Comparison of ENCODE assay signal across 9 cellular contexts in the genomic region with DNA sequence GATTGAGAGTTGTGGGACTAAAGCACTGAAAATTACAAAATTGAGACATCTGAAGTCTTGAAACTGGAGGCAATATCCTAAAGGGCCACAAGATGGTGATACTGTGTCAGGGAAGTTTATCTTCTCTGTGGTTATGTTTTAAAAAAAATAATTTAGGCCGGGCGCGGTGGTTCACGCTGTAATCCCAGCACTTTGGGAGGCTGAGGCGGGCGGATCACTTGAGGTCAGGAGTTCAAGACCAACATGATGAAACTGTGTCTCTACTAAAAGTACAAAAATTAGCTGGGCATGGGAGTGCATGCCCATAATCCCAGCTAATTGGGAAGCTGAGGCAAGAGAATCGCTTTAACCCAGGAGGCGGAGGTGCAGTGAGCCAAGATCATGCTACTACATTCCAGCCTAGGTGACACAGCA. TPM values are rescaled to one million over a fixed set of nuclear protein-coding genes. Genes with fewer than 3 reads are reported as not detected.
DNase-seq lines count a peak whose midpoint lies in the region; ATAC-seq and TF ChIP-seq lines count a peak whose summit lies in the region.
"Had no signal": no experiment of that assay in that cellular context is flagged by ENCODE, and none has a peak within 500 bp of the region (broad histone marks: within the 10 kb centered on the region; RNA-seq: fewer than 3 reads in every experiment).

No MANE protein-coding gene starts in this region.

- H3K9me3 ChIP-seq in mammary epithelial cell (replicated peaks; ENCODE audit: insufficient read depth, low read length), result no peaks in the 10 kb centered on the region

- no peaks in the 10 kb centered on the region for H3K79me2 ChIP-seq in mammary epithelial cell (ENCODE audit: insufficient read depth, low read length)

- H3K36me3 ChIP-seq in mammary epithelial cell (ENCODE audit: insufficient read depth, low read length), result peaks cover 16% of the 10 kb centered on the region

- no peak overlapping the region for H3K4me3 ChIP-seq in mammary epithelial cell (replicated peaks in 1 of 3; ENCODE audit: insufficient read depth in 1 of 3, low read depth in 2 of 3, low read length in 3 of 3)

- H3K4me3 Mint-ChIP-seq in stimulated activated effector memory CD8-positive, alpha-beta T cell treated with anti-CD3 and anti-CD28 coated beads, Interleukin-12 subunit alpha, Interleukin-12 subunit beta, amount 100 ng/mL, for 72 hours, result no peak overlapping the region
- H3K4me3 Mint-ChIP-seq: activated naive CD8-positive, alpha-beta T cell had no signal

- H3K4me1 ChIP-seq in mammary epithelial cell (ENCODE audit: insufficient read depth, low read length), result no peaks in the 10 kb centered on the region

- peaks cover 7% of the 10 kb centered on the region for H3K4me1 Mint-ChIP-seq in stimulated activated effector memory CD8-positive, alpha-beta T cell treated with anti-CD3 and anti-CD28 coated beads, Interleukin-12 subunit alpha, Interleukin-12 subunit beta, amount 100 ng/mL, for 72 hours

- H3K9ac ChIP-seq in mammary epithelial cell (ENCODE audit: insufficient read depth, low read length), result no peak overlapping the region

- WGBS in mammary epithelial cell (ENCODE audit: low coverage, missing lambda C conversion rate), result 23% methylated on average over 5 of the region's 8 CpGs

- no peak overlapping the region for H2AFZ ChIP-seq in mammary epithelial cell (ENCODE audit: low read depth, low read length)

- H3K27ac ChIP-seq in mammary epithelial cell (ENCODE audit: insufficient read depth, low read depth, low read length), result no peak overlapping the region

- intact Hi-C loops in mammary epithelial cell (cut with micrococcal nuclease), result loop anchor here (1.0 to 5.0 kb wide), 3 partner anchors 147 to 316 kb away; no protein-coding TSS in a partner anchor

- CTCF ChIA-PET in mammary epithelial cell (lab: Charles Lee; ENCODE audit: low non-redundant PET), result interaction anchor here (0.7 kb wide), 1 partner anchor 480 kb away, joined by 3 read pairs; no protein-coding TSS in a partner anchor

- ATAC-seq in GM21360 (IDR thresholded peaks at IDR 0.05; ENCODE audit: unreplicated experiment), result peak; percentile 66
- ATAC-seq in stimulated activated effector memory CD8-positive, alpha-beta T cell treated with anti-CD3 and anti-CD28 coated beads, Interleukin-12 subunit alpha, Interleukin-12 subunit beta, amount 100 ng/mL, for 72 hours, result peak; percentile 61

- peak; percentile 62 for DNase-seq in EL
- DNase-seq in HPDE6-E6E7 (ENCODE audit: extremely low spot score), result peak; percentile 7
- peak; percentile 60 for DNase-seq in RPMI7951 (ENCODE audit: low read depth)
- peak; percentile 45 for DNase-seq in mammary epithelial cell
- peak; percentile 40 for DNase-seq in kidney glomerular epithelial cell (lab: John Stamatoyannopoulos, UW)
- DNase-seq in stimulated activated effector memory CD8-positive, alpha-beta T cell treated with anti-CD3 and anti-CD28 coated beads, Interleukin-12 subunit alpha, Interleukin-12 subunit beta, amount 100 ng/mL, for 72 hours (ENCODE audit: low spot score in 2 of 2), result peak in 1 of 2 donors; percentile 56
- DNase-seq in NCI-H2029 (lab: John Stamatoyannopoulos, UW), result no peak

- no peak overlapping the region for H3K4me2 ChIP-seq in mammary epithelial cell (ENCODE audit: insufficient read depth, low read depth, low read length)

- no peak overlapping the region for H3K27ac Mint-ChIP-seq in stimulated activated effector memory CD8-positive, alpha-beta T cell treated with anti-CD3 and anti-CD28 coated beads, Interleukin-12 subunit alpha, Interleukin-12 subunit beta, amount 100 ng/mL, for 72 hours
- H3K27ac Mint-ChIP-seq: activated naive CD8-positive, alpha-beta T cell had no signal

- BruUV-seq in mammary epithelial cell (replicated peaks; lab: Mats Ljungman, UMichigan), result no TSS peak

- dilution Hi-C loops in mammary epithelial cell (cut with HindIII; ENCODE audit: low sequenced_read_pairs), result no loop called here

- peak; percentile 62 to 67 for TF ChIP-seq CTCF in mammary epithelial cell (conservative IDR thresholded peaks at IDR 0.05 in 1 of 2, IDR thresholded peaks at IDR 0.05 in 1 of 2; ENCODE audit: extremely low read depth in 1 of 2, insufficient read depth in 1 of 2, low read depth in 1 of 2, low read length in 2 of 2)

- no peaks in the 10 kb centered on the region for H4K20me1 ChIP-seq in mammary epithelial cell (ENCODE audit: insufficient read depth, low read length)

- H3K27me3 ChIP-seq in mammary epithelial cell (ENCODE audit: insufficient read depth, low read length), result no peaks in the 10 kb centered on the region

- no peaks in the 10 kb centered on the region for H3K9me3 Mint-ChIP-seq in stimulated activated effector memory CD8-positive, alpha-beta T cell treated with anti-CD3 and anti-CD28 coated beads, Interleukin-12 subunit alpha, Interleukin-12 subunit beta, amount 100 ng/mL, for 72 hours

- peaks cover 49% of the 10 kb centered on the region for H3K36me3 Mint-ChIP-seq in stimulated activated effector memory CD8-positive, alpha-beta T cell treated with anti-CD3 and anti-CD28 coated beads, Interleukin-12 subunit alpha, Interleukin-12 subunit beta, amount 100 ng/mL, for 72 hours

- in situ Hi-C loops in mammary epithelial cell (cut with MboI; ENCODE audit: low sequenced_read_pairs in 2 of 2), result no loop called here

RNA-seq across cellular contexts. Expression of gene NIT2, which starts 17.9 kb away (rescaled TPM):
- total RNA-seq in RPMI7951 (2014; rRNA removed; shearing (Covaris generic)), result 31.0 and 32.3 TPM in 2 replicates
- total RNA-seq in mammary epithelial cell, result 10 to 100 TPM; 30.2 to 58.0 TPM
- 46.3 TPM for polyA plus RNA-seq in mammary epithelial cell
- 14.7 TPM for polyA minus RNA-seq in mammary epithelial cell

RNA-seq across cellular contexts. Expression of gene TBC1D23, which starts 55.9 kb away (rescaled TPM):
- 68.0 and 75.2 TPM in 2 replicates for total RNA-seq in RPMI7951 (2014; rRNA removed; shearing (Covaris generic))
- total RNA-seq in mammary epithelial cell, result 10 to 100 TPM; 54.3 to 57.1 TPM
- polyA plus RNA-seq in mammary epithelial cell, result 17.8 TPM
- 17.3 TPM for polyA minus RNA-seq in mammary epithelial cell
